ENCODE assay signal across 12 cellular contexts in genomic region chr7:132739271-132739955, GRCh38.
DNase-seq lines count a peak whose midpoint lies in the region; ATAC-seq and TF ChIP-seq lines count a peak whose summit lies in the region.
"Had no signal": no experiment of that assay in that cellular context is flagged by ENCODE, and none has a peak within 500 bp of the region (broad histone marks: within the 10 kb centered on the region; RNA-seq: fewer than 3 reads in every experiment).

No MANE protein-coding gene starts in this region.

- no peak overlapping the region for H3K27ac ChIP-seq in RWPE1
- H3K27ac ChIP-seq in gastrocnemius medialis, result peak overlapping the region in 1 of 4 donors; percentile 1
- H3K27ac ChIP-seq: tibial artery had no signal

- CTCF ChIA-PET in RWPE1 (lab: Yijun Ruan, JAX), result no interaction called here

- no peaks in the 10 kb centered on the region for H3K36me3 ChIP-seq in gastrocnemius medialis
- H3K36me3 ChIP-seq: tibial artery had no signal

- in situ Hi-C loops in gastrocnemius medialis (cut with MboI; ENCODE audit: low sequenced_read_pairs in 4 of 4), result no loop called here

- intact Hi-C loops in gastrocnemius medialis (cut with DNase I; ENCODE audit: low total_unique reads), result no loop called here

- POLR2A ChIA-PET in RWPE1 (lab: Yijun Ruan, JAX; ENCODE audit: low non-redundant PET), result no interaction called here

- DNase-seq in H4 (ENCODE audit: low spot score) (peak; percentile 63), RWPE1 (ENCODE audit: low spot score) (peak; percentile 48), fibroblast of the aortic adventitia (ENCODE audit: low read depth) (peak; percentile 99), gastrocnemius medialis (peak; percentile 40 to 64), GM10266 (ENCODE audit: extremely low spot score) (no peak), NCI-H1092 treated with DMSO at 0.1 percent for 48 hours (lab: John Stamatoyannopoulos, UW) (no peak)
- DNase-seq: effector memory CD8-positive, alpha-beta T cell; NCI-H2171; tibial artery had no signal

- H3K4me3 ChIP-seq in fibroblast of the aortic adventitia (ENCODE audit: low read depth, low read length) (no peak overlapping the region), gastrocnemius medialis (no peak overlapping the region)
- H3K4me3 ChIP-seq: GM12878, lung, tibial artery had no signal

- ATAC-seq in gastrocnemius medialis, result peak; percentile 100
- no peak for ATAC-seq in HG02588 (IDR thresholded peaks at IDR 0.05; ENCODE audit: unreplicated experiment)
- ATAC-seq: effector memory CD8-positive, alpha-beta T cell; GM12878 had no signal

- H3K4me1 ChIP-seq in gastrocnemius medialis, result peaks cover 4 to 6% of the 10 kb centered on the region in 2 donors
- H3K4me1 ChIP-seq: tibial artery had no signal

- no peak for TF ChIP-seq POLR2A in gastrocnemius medialis (IDR thresholded peaks at IDR 0.05)

- no peaks in the 10 kb centered on the region for H3K27me3 ChIP-seq in gastrocnemius medialis

- TF ChIP-seq CTCF in RWPE1 (conservative IDR thresholded peaks at IDR 0.05; ENCODE audit: low read depth) (no peak), fibroblast of the aortic adventitia (IDR thresholded peaks at IDR 0.05; ENCODE audit: insufficient read depth, low read length) (no peak), gastrocnemius medialis (IDR thresholded peaks at IDR 0.05 in 4 of 5, conservative IDR thresholded peaks at IDR 0.05 in 1 of 5) (no peak), GM10266 (IDR thresholded peaks at IDR 0.05; ENCODE audit: control insufficient read depth, insufficient read depth, low read depth, missing control alignments) (no peak)

- H3K9me3 ChIP-seq in gastrocnemius medialis, result peaks cover 0 to 12% (median 0%) of the 10 kb centered on the region in 3 donors

Comparison
In these comparisons a context has a peak if more than half of its experiments do, and no peak if none do; other contexts are left out.
1. DNase-seq: peak in H4 (single experiment), RWPE1 (single experiment), fibroblast of the aortic adventitia (single experiment) and gastrocnemius medialis (2 of 2); none in GM10266 (single experiment) and NCI-H1092 treated with DMSO at 0.1 percent for 48 hours (single experiment).